ENCODE assay signal across 19 cellular contexts in genomic region chr13:49637989-49638388, GRCh38.
"Had no signal": no experiment of that assay in that cellular context is flagged by ENCODE, and none has a peak within 500 bp of the region (broad histone marks: within the 10 kb centered on the region; RNA-seq: fewer than 3 reads in every experiment).

No MANE protein-coding gene starts in this region.

- DNase-seq: activated CD4-positive, alpha-beta T cell treated with anti-CD3 and anti-CD28 coated beads, Interleukin-2, amount 10 ng/mL, durations not matched to agents 24 days and 14 days; activated CD8-positive, alpha-beta memory T cell treated with anti-CD3 and anti-CD28 coated beads, Interleukin-2, amount 50 U/mL, for 48 hours; activated naive CD4-positive, alpha-beta T cell; activated naive CD8-positive, alpha-beta T cell treated with anti-CD3 and anti-CD28 coated beads, Interleukin-2, amount 10 ng/mL, durations not matched to agents 7 days and 5 days; effector CD8-positive, alpha-beta T cell; heart right ventricle; naive B cell; ovary; sigmoid colon; stimulated activated CD4-positive, alpha-beta T cell treated with anti-CD3 and anti-CD28 coated beads, Interleukin-1b, Interleukin-23, amount 100 ng/mL, for 48 hours; T-helper 2 cell; thyroid gland had no signal

- H3K9ac ChIP-seq: neural progenitor cell had no signal

- FAIRE-seq: endothelial cell of umbilical vein, TTC549 had no signal

- H3K36me3 ChIP-seq: gastroesophageal sphincter, heart right ventricle, neural progenitor cell, ovary, sigmoid colon, thyroid gland, vagina had no signal

- H3K27ac ChIP-seq: gastroesophageal sphincter, neural progenitor cell, ovary, sigmoid colon, thyroid gland, vagina had no signal

- H3K4me2 ChIP-seq: neural progenitor cell had no signal

- H3K9me3 ChIP-seq: gastroesophageal sphincter, heart right ventricle, ovary, sigmoid colon, thyroid gland, vagina had no signal

- H3K27me3 ChIP-seq: gastroesophageal sphincter, heart right ventricle, neural progenitor cell, ovary, sigmoid colon, thyroid gland, vagina had no signal

- H3K4me1 ChIP-seq: gastroesophageal sphincter, sigmoid colon had no signal

- H2AFZ ChIP-seq: neural progenitor cell had no signal

- H3K4me3 ChIP-seq: gastroesophageal sphincter, heart right ventricle, lung, neural progenitor cell, ovary, sigmoid colon, thyroid gland, vagina had no signal

- ATAC-seq: gastroesophageal sphincter, heart right ventricle, WTC11 had no signal
